In genomic region chr5:55173696-55174101, GRCh38 we compare ENCODE assay signal across 8 cellular contexts. TPM values are rescaled to one million over a fixed set of nuclear protein-coding genes. Genes with fewer than 3 reads are reported as not detected.
A peak's percentile ranks its signal among the peaks of the same experiment; 100 is the strongest.
DNase-seq lines count a peak whose midpoint lies in the region; ATAC-seq, FAIRE-seq and TF ChIP-seq lines count a peak whose summit lies in the region.

No MANE protein-coding gene starts in this region.

- H3K4me1 Mint-ChIP-seq in astrocyte (ENCODE audit: low read depth, unreplicated experiment) (peaks cover 6% of the 10 kb centered on the region), mesothelial cell of epicardium (peaks cover 24% of the 10 kb centered on the region)

- peak overlapping the region; percentile 94 for H3K4me2 ChIP-seq in astrocyte (ENCODE audit: low read length)

- no peaks in the 10 kb centered on the region for H4K20me1 ChIP-seq in astrocyte (ENCODE audit: insufficient read depth, low read length)

- DNase-seq in AG09309 (ENCODE audit: low read depth), result no peak
- no peak for DNase-seq in HL-60 (ENCODE audit: low read depth in 1 of 2, low spot score in 1 of 2)
- no peak for DNase-seq in astrocyte (ENCODE audit: low read depth)
- no peak for DNase-seq in mesothelial cell of epicardium (ENCODE audit: low spot score in 2 of 2, unreplicated experiment in 2 of 2)
- no peak for DNase-seq in activated gamma-delta T cell (lab: John Stamatoyannopoulos, UW)
- no peak for DNase-seq in epidermal melanocyte (ENCODE audit: insufficient read length, low spot score)

- H3K36me3 ChIP-seq in astrocyte (ENCODE audit: insufficient read depth, low read length), result no peaks in the 10 kb centered on the region

- H3K27me3 ChIP-seq in HL-60 (ENCODE audit: insufficient read depth, poor library complexity, severe bottlenecking) (peaks cover 6% of the 10 kb centered on the region), astrocyte (ENCODE audit: insufficient read depth, low read length) (peaks cover 51% of the 10 kb centered on the region)

- H3K36me3 Mint-ChIP-seq in astrocyte (ENCODE audit: low read depth, unreplicated experiment) (no peaks in the 10 kb centered on the region), mesothelial cell of epicardium (no peaks in the 10 kb centered on the region)

- peak overlapping the region; percentile 37 for H3K9ac ChIP-seq in astrocyte (ENCODE audit: low read length)

- H3K4me3 Mint-ChIP-seq in astrocyte (ENCODE audit: unreplicated experiment), result peak overlapping the region; percentile 84
- H3K4me3 Mint-ChIP-seq in mesothelial cell of epicardium, result peak overlapping the region; percentile 69

- H3K9me3 ChIP-seq in astrocyte (ENCODE audit: insufficient read depth, low read depth, low read length), result no peaks in the 10 kb centered on the region

- H3K9me3 Mint-ChIP-seq in astrocyte (ENCODE audit: unreplicated experiment), result peaks cover 2% of the 10 kb centered on the region
- no peaks in the 10 kb centered on the region for H3K9me3 Mint-ChIP-seq in mesothelial cell of epicardium

- H3K27me3 Mint-ChIP-seq in astrocyte (ENCODE audit: low read depth, unreplicated experiment) (peaks cover 39% of the 10 kb centered on the region), mesothelial cell of epicardium (ENCODE audit: low read depth) (peaks cover 74% of the 10 kb centered on the region)

- peak overlapping the region; percentile 84 for H2AFZ ChIP-seq in astrocyte (ENCODE audit: low read depth, low read length)

- H3K79me2 ChIP-seq in astrocyte (ENCODE audit: insufficient read depth, low read length), result no peaks in the 10 kb centered on the region

- H3K4me1 ChIP-seq in astrocyte (ENCODE audit: insufficient read depth, low read length), result peaks cover 20% of the 10 kb centered on the region

- H3K27ac Mint-ChIP-seq in astrocyte (ENCODE audit: unreplicated experiment), result peak overlapping the region; percentile 63
- H3K27ac Mint-ChIP-seq in mesothelial cell of epicardium, result no peak overlapping the region

- TF ChIP-seq CTCF in AG09309 (IDR thresholded peaks at IDR 0.05; ENCODE audit: control insufficient read depth, insufficient read depth, low read depth, low read length, missing control alignments), result no peak
- no peak for TF ChIP-seq CTCF in HL-60 (IDR thresholded peaks at IDR 0.05; ENCODE audit: insufficient read depth, low read length)
- no peak for TF ChIP-seq CTCF in astrocyte (IDR thresholded peaks at IDR 0.05; ENCODE audit: insufficient read depth, low read depth, low read length)
- no peak for TF ChIP-seq CTCF in mesothelial cell of epicardium (IDR thresholded peaks at IDR 0.05; ENCODE audit: unreplicated experiment)

- H3K4me3 ChIP-seq in AG09309 (ENCODE audit: control insufficient read depth, low read depth, low read length), result peak overlapping the region; percentile 42
- peak overlapping the region; percentile 46 for H3K4me3 ChIP-seq in HL-60 (replicated peaks; ENCODE audit: insufficient read depth, low read length)
- H3K4me3 ChIP-seq in astrocyte (ENCODE audit: insufficient read depth, low read depth, low read length), result peak overlapping the region; percentile 60

- H3K27ac ChIP-seq in HL-60 (replicated peaks) (no peak overlapping the region), astrocyte (ENCODE audit: low read depth, low read length) (no peak overlapping the region)

- ATAC-seq in GM19025 (IDR thresholded peaks at IDR 0.05; ENCODE audit: low read depth, unreplicated experiment), result peak; percentile 1
- ATAC-seq in GM18861 (IDR thresholded peaks at IDR 0.05; ENCODE audit: unreplicated experiment), result no peak

- FAIRE-seq in astrocyte (lab: Jason Lieb, UNC), result no peak

RNA-seq across cellular contexts. Expression of gene CDC20B, which starts 0.7 kb away (rescaled TPM):
- total RNA-seq in astrocyte (0.11 and 0.17 TPM in 2 replicates), mesothelial cell of epicardium (0.09 to 0.16 TPM in 2 of 3 replicates, not detected in the other)

RNA-seq across cellular contexts. Expression of gene GPX8, which starts 13.7 kb away (rescaled TPM):
- total RNA-seq in astrocyte (144 and 176 TPM in 2 replicates), mesothelial cell of epicardium (86.4 to 90.3 TPM (median 86.8 TPM) in 3 replicates)

RNA-seq across cellular contexts. Expression of gene MCIDAS, which starts 53.4 kb away (rescaled TPM):
- total RNA-seq in astrocyte, result not detected in 2 replicates
- total RNA-seq in mesothelial cell of epicardium, result not detected in 3 replicates

RNA-seq across cellular contexts. Expression of gene CCNO, which starts 59.7 kb away (rescaled TPM):
- total RNA-seq in astrocyte (0.19 and 0.43 TPM in 2 replicates), mesothelial cell of epicardium (0.20 to 0.80 TPM (median 0.45 TPM) in 3 replicates)
